Comparison of ENCODE assay signal across 1 cellular context in genomic region chr6:149860834-149861602, GRCh38.
TF ChIP-seq lines count a peak whose summit lies in the region.

No MANE protein-coding gene starts in this region.

TF ChIP-seq in K562, 482 proteins besides CTCF, POLR2A, EP300 and RAD21:
- TF ChIP-seq KHSRP (IDR thresholded peaks at IDR 0.05) (no peak), SMARCA4 (IDR thresholded peaks at IDR 0.05) (no peak), ZBTB33 (CRISPR knock-in tag; IDR thresholded peaks at IDR 0.05) (peak; percentile 72), RNF219 (CRISPR knock-in tag; IDR thresholded peaks at IDR 0.05) (no peak), ZNF778 (CRISPR knock-in tag; IDR thresholded peaks at IDR 0.05) (no peak), TCF7L2 (IDR thresholded peaks at IDR 0.05; ENCODE audit: low read depth, low read length) (no peak), CEBPB (tag; IDR thresholded peaks at IDR 0.05) (peak; percentile 85), ZNF121 (CRISPR knock-in tag; conservative IDR thresholded peaks at IDR 0.05) (0 out of 2 replicates have a peak, but pooled peaks have one; percentile 10), RFX1 (IDR thresholded peaks at IDR 0.05) (no peak), ZNF143 (CRISPR knock-in tag; IDR thresholded peaks at IDR 0.05) (no peak), BRD9 (IDR thresholded peaks at IDR 0.05; ENCODE audit: low read depth, partially characterized antibody) (no peak), CEBPG (CRISPR knock-in tag; IDR thresholded peaks at IDR 0.05) (peak; percentile 43; the same call in 1 of the 2 replicates), CEBPG (tag; conservative IDR thresholded peaks at IDR 0.05 in 1 of 2, IDR thresholded peaks at IDR 0.05 in 1 of 2) (no peak)
